ENCODE assay signal across 1 cellular context in genomic region chr17:9575381-9576072, GRCh38.
TF ChIP-seq lines count a peak whose summit lies in the region.

TSS of gene STX8 (minus strand) at chr17:9575820. CDS start at chr17:9575808, 12 bp downstream.

TF ChIP-seq in GM12878, 131 proteins besides CTCF, POLR2A, EP300 and RAD21 (continued from another document):
- TF ChIP-seq YY1 (IDR thresholded peaks at IDR 0.05; ENCODE audit: low read depth, low read length) (peak; percentile 76), ATF7 (IDR thresholded peaks at IDR 0.05; ENCODE audit: low read depth) (no peak), ZNF687 (IDR thresholded peaks at IDR 0.05) (peak; percentile 44; the same call in 1 of the 2 replicates), IRF4 (IDR thresholded peaks at IDR 0.05; ENCODE audit: low read depth, low read length) (no peak), PML (IDR thresholded peaks at IDR 0.05; ENCODE audit: low read length) (peak; percentile 35; the same call in 1 of the 2 replicates), GATAD2B (conservative IDR thresholded peaks at IDR 0.05; ENCODE audit: low read depth) (peak; percentile 63; the same call in 1 of the 2 replicates), IRF3 (IDR thresholded peaks at IDR 0.05) (no peak), NKRF (conservative IDR thresholded peaks at IDR 0.05) (peak; percentile 86), E2F8 (IDR thresholded peaks at IDR 0.05; ENCODE audit: low read depth, partially characterized antibody) (peak; percentile 39), RAD51 (IDR thresholded peaks at IDR 0.05) (0 out of 2 replicates have a peak, but pooled peaks have one; percentile 57), GABPA (IDR thresholded peaks at IDR 0.05; ENCODE audit: low read depth) (0 out of 2 replicates have a peak, but pooled peaks have one; percentile 29), SMARCA5 (IDR thresholded peaks at IDR 0.05) (peak; percentile 56; the same call in 1 of the 2 replicates), ZBTB33 (IDR thresholded peaks at IDR 0.05) (no peak), MLLT1 (IDR thresholded peaks at IDR 0.05) (no peak), HCFC1 (IDR thresholded peaks at IDR 0.05; ENCODE audit: low read length) (peak; percentile 55; the same call in 1 of the 2 replicates), SRF (IDR thresholded peaks at IDR 0.05; ENCODE audit: low read depth in 2 of 2, low read length in 2 of 2) (0 out of 4 replicates have a peak, but pooled peaks of 1 of the 2 experiments have one; percentile 18), NBN (IDR thresholded peaks at IDR 0.05) (0 out of 2 replicates have a peak, but pooled peaks have one; percentile 32), EZH2 (IDR thresholded peaks at IDR 0.05; ENCODE audit: borderline replicate concordance, control insufficient read depth, low read depth, low read length) (no peak), POLR2AphosphoS5 (IDR thresholded peaks at IDR 0.05; ENCODE audit: low read length) (peak; percentile 58; the same call in 1 of the 2 replicates), PBX3 (IDR thresholded peaks at IDR 0.05; ENCODE audit: insufficient replicate concordance, low read depth, low read length) (peak; percentile 77), CREB1 (IDR thresholded peaks at IDR 0.05; ENCODE audit: low read depth) (peak; percentile 16; the same call in 1 of the 2 replicates)
TF ChIP-seq in GM12878: peak in this region for 29.
